8 cellular contexts compared by ENCODE assay signal in genomic region chr11:119205574-119206511, GRCh38. TPM values are rescaled to one million over a fixed set of nuclear protein-coding genes. Genes with fewer than 3 reads are reported as not detected.
DNase-seq lines count a peak whose midpoint lies in the region; ATAC-seq and FAIRE-seq lines count a peak whose summit lies in the region.

Gene CBL, plus strand, starts transcription at chr11:119206339. Its CDS starts 79 bp downstream, at chr11:119206418.

- peak within 1 kb of the TSS; percentile 82 for H3K27ac ChIP-seq in BLaER1

- CTCF ChIA-PET in activated CD4-positive, alpha-beta T cell treated with anti-CD3 and anti-CD28 coated beads, Interleukin-2, amount 10 ng/mL, durations not matched to agents 7 days and 5 days (lab: Charles Lee): interaction anchor here (0.6 to 4.5 kb wide), 33 partner anchors 9 to 183 kb away, joined by 3 to 35 read pairs (median 3); partner anchors contain the start of genes HMBS, NLRX1 and VPS11

- POLR2A ChIA-PET in activated CD4-positive, alpha-beta T cell treated with anti-CD3 and anti-CD28 coated beads, Interleukin-2, amount 10 ng/mL, durations not matched to agents 7 days and 5 days (lab: Charles Lee): interaction anchor here (0.5 to 1.4 kb wide), 4 partner anchors 61 to 1004 kb away, joined by 3 to 5 read pairs (median 5); partner anchors contain the start of gene C2CD2L

- peaks cover 35% of the 10 kb centered on the region for H4K20me1 ChIP-seq in BLaER1

- peak; percentile 82 for FAIRE-seq in GM19239 (lab: Jason Lieb, UNC)

- H3K4me2 ChIP-seq in BLaER1: peak within 1 kb of the TSS; percentile 94

- ATAC-seq in HG03457 (IDR thresholded peaks at IDR 0.05; ENCODE audit: unreplicated experiment): peak; percentile 62
- peak; percentile 97 for ATAC-seq in left lobe of liver

- H3K27ac Mint-ChIP-seq in activated CD4-positive, alpha-beta T cell treated with anti-CD3 and anti-CD28 coated beads, Interleukin-2, amount 10 ng/mL, durations not matched to agents 7 days and 5 days: peak within 1 kb of the TSS; percentile 92

- H3K27me3 Mint-ChIP-seq in activated CD4-positive, alpha-beta T cell treated with anti-CD3 and anti-CD28 coated beads, Interleukin-2, amount 10 ng/mL, durations not matched to agents 7 days and 5 days: no peaks in the 10 kb centered on the region

- H3K36me3 ChIP-seq in BLaER1: no peaks in the 10 kb centered on the region

- H3K4me1 Mint-ChIP-seq in activated CD4-positive, alpha-beta T cell treated with anti-CD3 and anti-CD28 coated beads, Interleukin-2, amount 10 ng/mL, durations not matched to agents 7 days and 5 days: peaks cover 33% of the 10 kb centered on the region

- no peaks in the 10 kb centered on the region for H3K27me3 ChIP-seq in BLaER1

- peak within 1 kb of the TSS; percentile 89 for H3K9ac ChIP-seq in BLaER1

- DNase-seq in GM19239 (ENCODE audit: insufficient read length, low spot score) (peak; percentile 89), NCI-H526 (lab: John Stamatoyannopoulos, UW) (peak; percentile 96 to 99), dedifferentiated amniotic fluid mesenchymal stem cell (ENCODE audit: extremely low spot score) (peak; percentile 93), left lobe of liver (ENCODE audit: low spot score) (peak; percentile 96)
- peak; percentile 96 for DNase-seq in activated CD4-positive, alpha-beta T cell treated with anti-CD3 and anti-CD28 coated beads, Interleukin-2, amount 10 ng/mL, durations not matched to agents 7 days and 5 days
- peak; percentile 99 for DNase-seq in stimulated activated CD4-positive, alpha-beta T cell treated with anti-CD3 and anti-CD28 coated beads, Interleukin-2, amount 100 ng/mL, for 24 hours

- H3K9me3 ChIP-seq in BLaER1: no peaks in the 10 kb centered on the region

- peaks cover 7% of the 10 kb centered on the region for H3K36me3 Mint-ChIP-seq in activated CD4-positive, alpha-beta T cell treated with anti-CD3 and anti-CD28 coated beads, Interleukin-2, amount 10 ng/mL, durations not matched to agents 7 days and 5 days (ENCODE audit: low read depth)

- peaks cover 33% of the 10 kb centered on the region for H3K4me1 ChIP-seq in BLaER1

- no peaks in the 10 kb centered on the region for H3K9me3 Mint-ChIP-seq in activated CD4-positive, alpha-beta T cell treated with anti-CD3 and anti-CD28 coated beads, Interleukin-2, amount 10 ng/mL, durations not matched to agents 7 days and 5 days

- peak within 1 kb of the TSS; percentile 98 for H3K4me3 ChIP-seq in BLaER1

- H3K4me3 Mint-ChIP-seq in activated CD4-positive, alpha-beta T cell treated with anti-CD3 and anti-CD28 coated beads, Interleukin-2, amount 10 ng/mL, durations not matched to agents 7 days and 5 days: peak within 1 kb of the TSS; percentile 86

RNA-seq across cellular contexts. Expression of gene CBL, which starts in this region (rescaled TPM):
- total RNA-seq in activated CD4-positive, alpha-beta T cell treated with anti-CD3 and anti-CD28 coated beads, Interleukin-2, amount 10 ng/mL, durations not matched to agents 7 days and 5 days: 10 to 100 TPM; 45.1 to 53.9 TPM
- 3.2 TPM for total RNA-seq in left lobe of liver

Comparison
In these comparisons a context has a peak if more than half of its experiments do, and no peak if none do; other contexts are left out.
1. Peak in every context shown above with its lines: DNase-seq, ATAC-seq, H3K4me3 ChIP-seq and H3K27ac ChIP-seq.
2. RNA of gene CBL (total RNA-seq): 45.1 to 53.9 TPM in activated CD4-positive, alpha-beta T cell treated with anti-CD3 and anti-CD28 coated beads, Interleukin-2, amount 10 ng/mL, durations not matched to agents 7 days and 5 days; 3.2 TPM in left lobe of liver (single experiment); every median in the first group is over 10 times any median in the second.